In the genomic region with DNA sequence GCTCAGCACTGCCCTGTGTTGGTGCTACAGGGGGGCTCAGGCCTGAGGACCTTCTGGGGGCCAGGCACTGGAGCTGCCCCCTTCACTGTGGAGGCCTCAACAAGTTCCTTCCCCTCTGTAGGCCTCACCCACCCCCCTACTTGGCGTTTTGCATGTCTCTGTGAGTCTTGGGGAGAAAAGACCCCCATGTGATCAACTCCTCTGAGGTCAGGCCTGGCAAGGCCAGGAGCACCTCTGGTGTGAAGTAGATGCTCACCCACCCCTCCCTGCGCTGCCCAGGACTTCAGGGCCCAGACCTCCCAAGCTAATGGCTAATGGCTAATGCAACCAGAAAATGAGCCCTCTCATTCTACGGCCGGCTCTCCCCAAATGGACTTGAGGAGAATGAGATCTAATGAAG, we compare ENCODE assay signal across 19 cellular contexts. TPM values are rescaled to one million over a fixed set of nuclear protein-coding genes. Genes with fewer than 3 reads are reported as not detected.
A peak's percentile ranks its signal among the peaks of the same experiment; 100 is the strongest.
DNase-seq lines count a peak whose midpoint lies in the region; ATAC-seq and TF ChIP-seq lines count a peak whose summit lies in the region.
"Had no signal": no experiment of that assay in that cellular context is flagged by ENCODE, and none has a peak within 500 bp of the region (broad histone marks: within the 10 kb centered on the region; RNA-seq: fewer than 3 reads in every experiment).

No MANE protein-coding gene starts in this region.

- no peaks in the 10 kb centered on the region for H3K27me3 Mint-ChIP-seq in naive thymus-derived CD8-positive, alpha-beta T cell

- H3K27ac ChIP-seq in BLaER1, result 0 out of 2 replicates have a peak overlapping the region, but pooled peaks have one; percentile 3
- H3K27ac ChIP-seq in RWPE2 (ENCODE audit: poor library complexity, severe bottlenecking), result no peak overlapping the region
- H3K27ac ChIP-seq: C4-2B, GM23248 had no signal

- no peak for TF ChIP-seq CTCF in RWPE2 (IDR thresholded peaks at IDR 0.05; ENCODE audit: poor library complexity, severe bottlenecking)

- H3K36me3 Mint-ChIP-seq in naive thymus-derived CD8-positive, alpha-beta T cell, result no peaks in the 10 kb centered on the region
- H3K36me3 Mint-ChIP-seq: CD4-positive, CD25-positive, alpha-beta regulatory T cell; CD8-positive, alpha-beta T cell had no signal

- peaks cover 8% of the 10 kb centered on the region for H3K9me3 ChIP-seq in BLaER1
- H3K9me3 ChIP-seq in RWPE2 (ENCODE audit: severe bottlenecking), result no peaks in the 10 kb centered on the region
- H3K9me3 ChIP-seq: Caco-2 had no signal

- no peaks in the 10 kb centered on the region for H3K9me3 Mint-ChIP-seq in naive thymus-derived CD8-positive, alpha-beta T cell
- H3K9me3 Mint-ChIP-seq: CD4-positive, CD25-positive, alpha-beta regulatory T cell; CD8-positive, alpha-beta T cell had no signal

- no peak overlapping the region for H3K27ac Mint-ChIP-seq in naive thymus-derived CD8-positive, alpha-beta T cell
- H3K27ac Mint-ChIP-seq: CD4-positive, CD25-positive, alpha-beta regulatory T cell; CD8-positive, alpha-beta T cell had no signal

- H3K9ac ChIP-seq in BLaER1, result no peak overlapping the region
- H3K9ac ChIP-seq: GM23248 had no signal

- H3K4me1 Mint-ChIP-seq in naive thymus-derived CD8-positive, alpha-beta T cell, result no peaks in the 10 kb centered on the region
- H3K4me1 Mint-ChIP-seq: CD4-positive, CD25-positive, alpha-beta regulatory T cell had no signal

- intact Hi-C loops in sciatic nerve (cut with DNase I), result no loop called here

- no peaks in the 10 kb centered on the region for H3K27me3 ChIP-seq in BLaER1
- no peaks in the 10 kb centered on the region for H3K27me3 ChIP-seq in RWPE2 (ENCODE audit: insufficient read depth, poor library complexity, severe bottlenecking)

- peak; percentile 34 for DNase-seq in RWPE2 (ENCODE audit: low spot score)
- peak; percentile 51 for DNase-seq in mesenteric fat pad (ENCODE audit: low spot score)
- peak; percentile 21 for DNase-seq in sciatic nerve (ENCODE audit: low spot score)
- no peak for DNase-seq in naive thymus-derived CD8-positive, alpha-beta T cell
- DNase-seq: Caco-2; CD4-positive, CD25-positive, alpha-beta regulatory T cell; CD8-positive, alpha-beta T cell; DMS153; DND-41; GM23248; H7; HCEC 1CT had no signal

- no peak overlapping the region for H3K4me3 Mint-ChIP-seq in naive thymus-derived CD8-positive, alpha-beta T cell
- H3K4me3 Mint-ChIP-seq: CD4-positive, CD25-positive, alpha-beta regulatory T cell; CD8-positive, alpha-beta T cell had no signal

- ATAC-seq in RWPE2 (ENCODE audit: low read depth) (no peak), sciatic nerve (no peak), HG02938 (IDR thresholded peaks at IDR 0.05; ENCODE audit: unreplicated experiment) (no peak), GM19397 (IDR thresholded peaks at IDR 0.05; ENCODE audit: unreplicated experiment) (no peak)
- ATAC-seq in naive thymus-derived CD8-positive, alpha-beta T cell, result no peak
- ATAC-seq: CD8-positive, alpha-beta T cell had no signal

- H4K20me1 ChIP-seq in BLaER1, result no peaks in the 10 kb centered on the region

- H3K4me3 ChIP-seq in BLaER1 (no peak overlapping the region), RWPE2 (ENCODE audit: severe bottlenecking) (no peak overlapping the region)
- H3K4me3 ChIP-seq: GM23248 had no signal

- POLR2A ChIA-PET in naive thymus-derived CD8-positive, alpha-beta T cell (lab: Charles Lee), result no interaction called here

- no peak overlapping the region for H3K4me2 ChIP-seq in BLaER1

- no peaks in the 10 kb centered on the region for H3K36me3 ChIP-seq in BLaER1
- no peaks in the 10 kb centered on the region for H3K36me3 ChIP-seq in RWPE2 (ENCODE audit: low read depth)

- H3K4me1 ChIP-seq in BLaER1, result peaks cover 61% of the 10 kb centered on the region
- no peaks in the 10 kb centered on the region for H3K4me1 ChIP-seq in RWPE2 (ENCODE audit: insufficient read depth, poor library complexity, severe bottlenecking)
- H3K4me1 ChIP-seq: Caco-2 had no signal

RNA-seq across cellular contexts. Expression of gene CHRNB4, which starts 34.2 kb away (rescaled TPM):
- total RNA-seq in mesenteric fat pad (not detected), sciatic nerve (not detected)
- not detected for total RNA-seq in naive thymus-derived CD8-positive, alpha-beta T cell
- polyA plus RNA-seq in naive thymus-derived CD8-positive, alpha-beta T cell, result not detected
- total RNA-seq: A172; A673; CD4-positive, CD25-positive, alpha-beta regulatory T cell; CD8-positive, alpha-beta T cell; GM23248 had no signal
- polyA plus RNA-seq: BJ; CD4-positive, CD25-positive, alpha-beta regulatory T cell; GM23248 had no signal

RNA-seq across cellular contexts. Expression of gene CHRNA3, which starts 54.4 kb away (rescaled TPM):
- not detected for total RNA-seq in mesenteric fat pad
- not detected for total RNA-seq in sciatic nerve
- total RNA-seq in naive thymus-derived CD8-positive, alpha-beta T cell, result not detected
- not detected for polyA plus RNA-seq in naive thymus-derived CD8-positive, alpha-beta T cell
- total RNA-seq: A673; Caco-2; CD4-positive, CD25-positive, alpha-beta regulatory T cell; CD8-positive, alpha-beta T cell; GM23248 had no signal
- polyA plus RNA-seq: BJ, GM23248 had no signal

Comparison
In these comparisons a context has a peak if more than half of its experiments do, and no peak if none do; other contexts are left out.
1. DNase-seq: peak in RWPE2 (single experiment), mesenteric fat pad (single experiment) and sciatic nerve (single experiment); none in naive thymus-derived CD8-positive, alpha-beta T cell (0 of 10).